Comparison of ENCODE assay signal across 15 cellular contexts in genomic region chr2:185219981-185220380, GRCh38.
DNase-seq lines count a peak whose midpoint lies in the region; ATAC-seq, FAIRE-seq and TF ChIP-seq lines count a peak whose summit lies in the region.
"Had no signal": no experiment of that assay in that cellular context is flagged by ENCODE, and none has a peak within 500 bp of the region (broad histone marks: within the 10 kb centered on the region; RNA-seq: fewer than 3 reads in every experiment).

No MANE protein-coding gene starts in this region.

- peaks cover 0 to 3% (median 0%) of the 10 kb centered on the region in 5 experiments for H3K9me3 Mint-ChIP-seq in brain

- H3K27ac ChIP-seq in pancreas (no peak overlapping the region), WERI-Rb-1 (no peak overlapping the region)
- H3K27ac ChIP-seq: neutrophil, tibial artery had no signal

- no peaks in the 10 kb centered on the region for H3K27me3 ChIP-seq in pancreas
- H3K27me3 ChIP-seq in WERI-Rb-1 (ENCODE audit: insufficient read depth, low read depth, severe bottlenecking): no peaks in the 10 kb centered on the region
- H3K27me3 ChIP-seq: neutrophil, tibial artery had no signal

- H3K4me3 ChIP-seq in pancreas (no peak overlapping the region), WERI-Rb-1 (ENCODE audit: low read depth, low read length) (no peak overlapping the region)
- H3K4me3 ChIP-seq: tibial artery had no signal

- ATAC-seq in pancreas: no peak
- ATAC-seq in HG03196 (IDR thresholded peaks at IDR 0.05; ENCODE audit: unreplicated experiment): no peak
- ATAC-seq: activated T-helper 17 cell treated with anti-CD3 and anti-CD28 coated beads, Interleukin-2, amount 50 U/mL, for 72 hours had no signal

- H3K27ac Mint-ChIP-seq in brain: peak overlapping the region in 4 of 5 experiments; percentile 58 to 89 (median 82)
- H3K27ac Mint-ChIP-seq: activated T-helper 17 cell treated with anti-CD3 and anti-CD28 coated beads, Interleukin-2, amount 50 U/mL, for 72 hours had no signal

- 68 to 79% methylated on average over 3 of the region's 3 CpGs for WGBS in pancreas, 2 donors

- intact Hi-C loops in pancreas (cut with DNase I): no loop called here

- no peak for FAIRE-seq in pancreas (lab: Jason Lieb, UNC)
- FAIRE-seq in frontal cortex (lab: Jason Lieb, UNC): no peak

- peak overlapping the region in 1 of 5 experiments; percentile 18 for H3K4me3 Mint-ChIP-seq in brain
- H3K4me3 Mint-ChIP-seq: activated T-helper 17 cell treated with anti-CD3 and anti-CD28 coated beads, Interleukin-2, amount 50 U/mL, for 72 hours had no signal

- no peaks in the 10 kb centered on the region for H3K27me3 Mint-ChIP-seq in brain
- H3K27me3 Mint-ChIP-seq: activated T-helper 17 cell treated with anti-CD3 and anti-CD28 coated beads, Interleukin-2, amount 50 U/mL, for 72 hours had no signal

- DNase-seq in DMS53 (lab: John Stamatoyannopoulos, UW) (peak; percentile 93), NCI-H2171 (lab: John Stamatoyannopoulos, UW) (peak; percentile 78), kidney tubule cell (ENCODE audit: low spot score) (peak; percentile 37), pancreas (no peak), frontal cortex (ENCODE audit: low spot score in 2 of 2) (no peak), WERI-Rb-1 (no peak)
- DNase-seq: aorta, Calu3, Karpas-422, NCI-H187, tibial artery had no signal

- no peaks in the 10 kb centered on the region for H3K4me1 ChIP-seq in pancreas
- H3K4me1 ChIP-seq: tibial artery had no signal

- no peaks in the 10 kb centered on the region for H3K36me3 Mint-ChIP-seq in brain

- no peaks in the 10 kb centered on the region for H3K9me3 ChIP-seq in pancreas
- H3K9me3 ChIP-seq in WERI-Rb-1 (ENCODE audit: severe bottlenecking): no peaks in the 10 kb centered on the region
- H3K9me3 ChIP-seq: neutrophil, tibial artery had no signal

- no peak for TF ChIP-seq CTCF in brain (conservative IDR thresholded peaks at IDR 0.05)
- TF ChIP-seq CTCF in pancreas (IDR thresholded peaks at IDR 0.05): no peak
- TF ChIP-seq CTCF in WERI-Rb-1 (IDR thresholded peaks at IDR 0.05; ENCODE audit: low read depth, low read length): no peak

- H3K4me1 Mint-ChIP-seq in brain: peaks cover 16% of the 10 kb centered on the region
- H3K4me1 Mint-ChIP-seq: activated T-helper 17 cell treated with anti-CD3 and anti-CD28 coated beads, Interleukin-2, amount 50 U/mL, for 72 hours had no signal

- no peaks in the 10 kb centered on the region for H3K36me3 ChIP-seq in pancreas
- no peaks in the 10 kb centered on the region for H3K36me3 ChIP-seq in WERI-Rb-1
- H3K36me3 ChIP-seq: neutrophil, tibial artery had no signal

Comparison
In these comparisons a context has a peak if more than half of its experiments do, and no peak if none do; other contexts are left out.
1. DNase-seq: peak in DMS53 (single experiment), NCI-H2171 (single experiment) and kidney tubule cell (single experiment); none in pancreas (0 of 6), frontal cortex (0 of 2) and WERI-Rb-1 (single experiment).